ENCODE assay signal across 32 cellular contexts in the genomic region with DNA sequence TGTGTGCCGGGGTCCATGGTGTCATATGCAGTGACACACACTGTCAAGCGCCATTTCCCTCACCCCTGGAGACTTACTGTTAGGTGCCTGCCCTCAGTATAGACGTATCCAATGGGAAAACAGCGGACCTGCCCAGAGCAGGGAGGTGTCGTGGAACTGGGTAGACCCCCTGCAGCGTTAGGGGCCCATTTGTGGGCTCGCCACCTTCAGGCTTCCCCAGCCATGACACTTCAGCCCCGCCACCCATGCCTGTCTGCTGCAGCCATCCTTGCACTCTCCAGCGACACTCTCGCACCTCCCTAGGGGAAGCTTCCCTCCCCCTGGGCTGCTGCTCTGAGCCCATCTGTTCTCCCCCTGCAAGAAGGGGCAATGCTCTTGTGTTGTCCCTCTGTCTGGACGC.
"Had no signal": no experiment of that assay in that cellular context is flagged by ENCODE, and none has a peak within 500 bp of the region (broad histone marks: within the 10 kb centered on the region; RNA-seq: fewer than 3 reads in every experiment).

No MANE protein-coding gene starts in this region.

- H3K27me3 ChIP-seq: cardiac muscle cell, colonic mucosa, gastroesophageal sphincter, neutrophil, ovary, sigmoid colon, stomach, thyroid gland, upper lobe of left lung, vagina had no signal

- H3K36me3 ChIP-seq: cardiac muscle cell, ovary, prostate gland had no signal

- FAIRE-seq: small intestine had no signal

- DNase-seq: activated B cell treated with CpG ODN at 0.5 μM for 24 hours; activated CD4-positive, alpha-beta T cell treated with anti-CD3 and anti-CD28 coated beads, Interleukin-2, amount 50 U/mL, for 1 hour; activated CD8-positive, alpha-beta memory T cell treated with anti-CD3 and anti-CD28 coated beads, Interleukin-2, amount 10 ng/mL, durations not matched to agents 7 days and 5 days; activated CD8-positive, alpha-beta T cell treated with anti-CD3 and anti-CD28 coated beads, Interleukin-2, amount 10 ng/mL, durations not matched to agents 7 days and 5 days; activated T-cell treated with anti-CD3 and anti-CD28 coated beads, Interleukin-2, amount 50 U/mL, for 48 hours; anterior cingulate cortex; cerebellar nuclear complex; colonic mucosa; effector CD8-positive, alpha-beta T cell; erythroblast; head of caudate nucleus; hypothalamus; kidney glomerular epithelial cell; mucosa of descending colon; ovary; retina; sigmoid colon; small intestine; stimulated activated CD4-positive, alpha-beta T cell treated with anti-CD3 and anti-CD28 coated beads, Interleukin-2, amount 100 ng/mL, for 24 hours; stimulated activated naive B cell treated with anti-CD40 and anti-IgM and Interleukin-4, amounts not matched to agents 10 μg/mL and 1 μg/mL and 100 μg/mL, for 72 hours; stomach; T-helper 2 cell; thyroid gland; upper lobe of left lung had no signal

- H3K4me1 ChIP-seq: colonic mucosa, prostate gland had no signal

- H3K27ac ChIP-seq: cardiac muscle cell, colonic mucosa, gastroesophageal sphincter, neutrophil, ovary, prostate gland, sigmoid colon, stomach, thyroid gland, upper lobe of left lung, vagina had no signal

- H3K9me3 ChIP-seq: colonic mucosa, gastroesophageal sphincter, mucosa of descending colon, neutrophil, ovary, prostate gland, sigmoid colon, stomach, thyroid gland, upper lobe of left lung, vagina had no signal

- ATAC-seq: activated CD8-positive, alpha-beta memory T cell treated with anti-CD3 and anti-CD28 coated beads, Interleukin-2, amount 10 ng/mL, durations not matched to agents 7 days and 5 days; activated CD8-positive, alpha-beta T cell treated with anti-CD3 and anti-CD28 coated beads, Interleukin-2, amount 10 ng/mL, durations not matched to agents 7 days and 5 days; gastroesophageal sphincter; left lobe of liver; mucosa of descending colon; natural killer cell treated with Interleukin-12 subunit alpha and Interleukin-12 subunit beta and Interleukin-15 and Interleukin-18, amount 100 ng/mL, for 72 hours; stimulated activated naive B cell treated with anti-CD40 and anti-IgM and Interleukin-4, amounts not matched to agents 10 μg/mL and 1 μg/mL and 100 μg/mL, for 72 hours had no signal

- H3K4me3 ChIP-seq: cardiac muscle cell, colonic mucosa, gastroesophageal sphincter, lung, mucosa of descending colon, ovary, prostate gland, sigmoid colon, stomach, thyroid gland, upper lobe of left lung, vagina had no signal
